ENCODE assay signal across 13 cellular contexts in the genomic region with DNA sequence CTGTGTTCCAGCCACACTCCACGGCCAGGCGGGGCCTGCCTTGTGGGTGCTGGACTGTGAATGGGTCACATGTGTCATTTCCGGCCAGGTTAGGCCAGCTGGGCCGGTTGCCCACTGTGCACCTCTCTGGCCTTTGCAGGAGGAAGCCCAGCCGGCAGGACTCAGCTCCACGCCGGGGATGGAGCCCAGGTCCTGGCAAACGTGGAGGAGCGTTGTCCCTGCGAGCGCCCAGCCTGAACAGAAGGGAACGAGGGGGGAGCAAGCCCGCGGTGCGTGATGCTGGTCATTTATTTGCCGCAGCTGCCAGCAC.
DNase-seq lines count a peak whose midpoint lies in the region; ATAC-seq and TF ChIP-seq lines count a peak whose summit lies in the region.
"Had no signal": no experiment of that assay in that cellular context is flagged by ENCODE, and none has a peak within 500 bp of the region (broad histone marks: within the 10 kb centered on the region; RNA-seq: fewer than 3 reads in every experiment).

No MANE protein-coding gene starts in this region.

- H3K27ac Mint-ChIP-seq in GM23338, result no peak overlapping the region
- H3K27ac Mint-ChIP-seq: activated naive CD4-positive, alpha-beta T cell treated with anti-CD3 and anti-CD28 coated beads, Interleukin-2, amount 50 U/mL, for 24 hours; T-helper 1 cell treated with Interleukin-12 subunit alpha and Interleukin-12 subunit beta and Interleukin-4 antibody, amounts not matched to agents 30 μg/mL and 1 μg/mL, for 36 hours had no signal

- H3K27me3 Mint-ChIP-seq in GM23338 (ENCODE audit: insufficient read depth, low read depth, poor library complexity), result peaks cover 3% of the 10 kb centered on the region

- no peaks in the 10 kb centered on the region; the same call in 1 of the 2 replicates for H4K20me1 ChIP-seq in GM23338 (replicated peaks; ENCODE audit: insufficient read depth)

- H3K4me2 ChIP-seq in GM23338, result peak overlapping the region; percentile 26; the same call in 1 of the 2 replicates

- WGBS in ovary, 3 donors, result 22 to 31% (median 23%) methylated on average over 15 to 16 of the region's 16 CpGs

- TF ChIP-seq CTCF in GM23338 (conservative IDR thresholded peaks at IDR 0.05; ENCODE audit: low read depth in 2 of 2) (no peak), right atrium auricular region (IDR thresholded peaks at IDR 0.05) (no peak), ovary (IDR thresholded peaks at IDR 0.05) (no peak)

- H3K4me1 Mint-ChIP-seq in GM23338, result peaks cover 27% of the 10 kb centered on the region
- H3K4me1 Mint-ChIP-seq: activated naive CD4-positive, alpha-beta T cell treated with anti-CD3 and anti-CD28 coated beads, Interleukin-2, amount 50 U/mL, for 24 hours had no signal

- no peak for TF ChIP-seq POLR2A in ovary (IDR thresholded peaks at IDR 0.05)

- no peaks in the 10 kb centered on the region for H3K9me2 ChIP-seq in GM23338 (ENCODE audit: insufficient read depth)

- 0 out of 2 replicates have a peak, but pooled peaks cover 10% of the 10 kb centered on the region for H3K4me1 ChIP-seq in GM23338 (ENCODE audit: insufficient read depth)
- peaks cover 0 to 32% of the 10 kb centered on the region in 2 donors for H3K4me1 ChIP-seq in right atrium auricular region
- peaks cover 9% of the 10 kb centered on the region for H3K4me1 ChIP-seq in ovary (ENCODE audit: insufficient read depth)

- DNase-seq in GM23338 (ENCODE audit: low spot score), result no peak
- peak; percentile 22 for DNase-seq in astrocyte of the hippocampus (ENCODE audit: low read depth, low spot score)
- DNase-seq in right atrium auricular region (ENCODE audit: low spot score), result no peak
- peak in 4 of 5 donors; percentile 36 to 65 (median 62) for DNase-seq in ovary
- DNase-seq in COR-L47 (lab: John Stamatoyannopoulos, UW), result no peak
- DNase-seq in stimulated activated naive CD4-positive, alpha-beta T cell treated with Interleukin-2 at 50 U/mL for 16 hours (lab: John Stamatoyannopoulos, UW), result no peak
- no peak for DNase-seq in cerebellar nuclear complex (lab: John Stamatoyannopoulos, UW)
- no peak for DNase-seq in NCI-H1092 treated with DMSO at 0.1 percent for 48 hours (lab: John Stamatoyannopoulos, UW)
- DNase-seq: activated CD4-positive, alpha-beta T cell treated with anti-CD3 and anti-CD28 coated beads for 1 hour; KG1; NCI-H1105 treated with DMSO at 0.1 percent for 48 hours had no signal

- H3K9me3 Mint-ChIP-seq in GM23338, result no peaks in the 10 kb centered on the region
- H3K9me3 Mint-ChIP-seq: activated naive CD4-positive, alpha-beta T cell treated with anti-CD3 and anti-CD28 coated beads, Interleukin-2, amount 50 U/mL, for 24 hours; T-helper 1 cell treated with Interleukin-12 subunit alpha and Interleukin-12 subunit beta and Interleukin-4 antibody, amounts not matched to agents 30 μg/mL and 1 μg/mL, for 36 hours had no signal

- H2AFZ ChIP-seq in GM23338, result no peak overlapping the region

- H3F3A ChIP-seq in GM23338 (replicated peaks; ENCODE audit: low read depth), result peaks cover 11% of the 10 kb centered on the region

- H3K9me3 ChIP-seq in right atrium auricular region (no peaks in the 10 kb centered on the region), ovary (no peaks in the 10 kb centered on the region)

- intact Hi-C loops in ovary (cut with DNase I), result loop anchor here in 3 of 4 donors (5.0 kb wide), 2 partner anchors 66 to 151 kb away; a partner anchor contains a TSS

- no peak overlapping the region for H3K4me3 ChIP-seq in GM23338
- H3K4me3 ChIP-seq in right atrium auricular region, result peak overlapping the region in 1 of 2 donors; percentile 22
- no peak overlapping the region for H3K4me3 ChIP-seq in ovary

- H3K27ac ChIP-seq in GM23338 (ENCODE audit: low read depth), result peak overlapping the region; percentile 55; the same call in 1 of the 2 replicates
- peak overlapping the region; percentile 50 to 59 for H3K27ac ChIP-seq in right atrium auricular region
- H3K27ac ChIP-seq in ovary, result peak overlapping the region in 1 of 2 donors; percentile 20

- ATAC-seq in GM23338, result peak; percentile 3

- no peaks in the 10 kb centered on the region for H3K36me3 ChIP-seq in GM23338 (ENCODE audit: insufficient read depth)
- no peaks in the 10 kb centered on the region for H3K36me3 ChIP-seq in right atrium auricular region
- no peaks in the 10 kb centered on the region for H3K36me3 ChIP-seq in ovary

- no peak overlapping the region for H3K4me3 Mint-ChIP-seq in GM23338
- H3K4me3 Mint-ChIP-seq: activated naive CD4-positive, alpha-beta T cell treated with anti-CD3 and anti-CD28 coated beads, Interleukin-2, amount 50 U/mL, for 24 hours; T-helper 1 cell treated with Interleukin-12 subunit alpha and Interleukin-12 subunit beta and Interleukin-4 antibody, amounts not matched to agents 30 μg/mL and 1 μg/mL, for 36 hours had no signal

- no peaks in the 10 kb centered on the region for H3K27me3 ChIP-seq in GM23338 (ENCODE audit: insufficient read depth)
- no peaks in the 10 kb centered on the region for H3K27me3 ChIP-seq in right atrium auricular region
- H3K27me3 ChIP-seq in ovary, result no peaks in the 10 kb centered on the region

- no peak for TF ChIP-seq EP300 in ovary (IDR thresholded peaks at IDR 0.05)

- peaks cover 3% of the 10 kb centered on the region; the same call in 1 of the 3 replicates for H3K36me3 Mint-ChIP-seq in GM23338 (ENCODE audit: low read depth)
- H3K36me3 Mint-ChIP-seq: activated naive CD4-positive, alpha-beta T cell treated with anti-CD3 and anti-CD28 coated beads, Interleukin-2, amount 50 U/mL, for 24 hours had no signal

- no peaks in the 10 kb centered on the region for H3K79me2 ChIP-seq in GM23338 (replicated peaks; ENCODE audit: insufficient read depth)

TF ChIP-seq in GM23338, 12 proteins besides CTCF, POLR2A, EP300 and RAD21 (continues in another document):
- TF ChIP-seq NANOG (IDR thresholded peaks at IDR 0.05; ENCODE audit: borderline replicate concordance), result no peak
- TF ChIP-seq JUNB (IDR thresholded peaks at IDR 0.05; ENCODE audit: unreplicated experiment), result no peak
- TF ChIP-seq CREB1 (CRISPR knock-in tag; IDR thresholded peaks at IDR 0.05; ENCODE audit: low read depth), result no peak
- TF ChIP-seq EZH2phosphoT487 (IDR thresholded peaks at IDR 0.05; ENCODE audit: unreplicated experiment), result no peak
- no peak for TF ChIP-seq STAT1 (IDR thresholded peaks at IDR 0.05; ENCODE audit: unreplicated experiment)
- TF ChIP-seq POLR2AphosphoS5 (IDR thresholded peaks at IDR 0.05; ENCODE audit: low read depth), result no peak
- TF ChIP-seq ZNF331 (CRISPR knock-in tag; IDR thresholded peaks at IDR 0.05; ENCODE audit: low read depth), result no peak
- TF ChIP-seq, protein P1, sequence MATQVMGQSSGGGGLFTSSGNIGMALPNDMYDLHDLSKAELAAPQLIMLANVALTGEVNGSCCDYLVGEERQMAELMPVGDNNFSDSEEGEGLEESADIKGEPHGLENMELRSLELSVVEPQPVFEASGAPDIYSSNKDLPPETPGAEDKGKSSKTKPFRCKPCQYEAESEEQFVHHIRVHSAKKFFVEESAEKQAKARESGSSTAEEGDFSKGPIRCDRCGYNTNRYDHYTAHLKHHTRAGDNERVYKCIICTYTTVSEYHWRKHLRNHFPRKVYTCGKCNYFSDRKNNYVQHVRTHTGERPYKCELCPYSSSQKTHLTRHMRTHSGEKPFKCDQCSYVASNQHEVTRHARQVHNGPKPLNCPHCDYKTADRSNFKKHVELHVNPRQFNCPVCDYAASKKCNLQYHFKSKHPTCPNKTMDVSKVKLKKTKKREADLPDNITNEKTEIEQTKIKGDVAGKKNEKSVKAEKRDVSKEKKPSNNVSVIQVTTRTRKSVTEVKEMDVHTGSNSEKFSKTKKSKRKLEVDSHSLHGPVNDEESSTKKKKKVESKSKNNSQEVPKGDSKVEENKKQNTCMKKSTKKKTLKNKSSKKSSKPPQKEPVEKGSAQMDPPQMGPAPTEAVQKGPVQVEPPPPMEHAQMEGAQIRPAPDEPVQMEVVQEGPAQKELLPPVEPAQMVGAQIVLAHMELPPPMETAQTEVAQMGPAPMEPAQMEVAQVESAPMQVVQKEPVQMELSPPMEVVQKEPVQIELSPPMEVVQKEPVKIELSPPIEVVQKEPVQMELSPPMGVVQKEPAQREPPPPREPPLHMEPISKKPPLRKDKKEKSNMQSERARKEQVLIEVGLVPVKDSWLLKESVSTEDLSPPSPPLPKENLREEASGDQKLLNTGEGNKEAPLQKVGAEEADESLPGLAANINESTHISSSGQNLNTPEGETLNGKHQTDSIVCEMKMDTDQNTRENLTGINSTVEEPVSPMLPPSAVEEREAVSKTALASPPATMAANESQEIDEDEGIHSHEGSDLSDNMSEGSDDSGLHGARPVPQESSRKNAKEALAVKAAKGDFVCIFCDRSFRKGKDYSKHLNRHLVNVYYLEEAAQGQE (IDR thresholded peaks at IDR 0.05; ENCODE audit: unreplicated experiment), result no peak
- no peak for TF ChIP-seq ZNF114 (CRISPR knock-in tag; IDR thresholded peaks at IDR 0.05)
- TF ChIP-seq EZH2 (IDR thresholded peaks at IDR 0.05; ENCODE audit: low read depth, unreplicated experiment), result no peak
- TF ChIP-seq, protein P2, sequence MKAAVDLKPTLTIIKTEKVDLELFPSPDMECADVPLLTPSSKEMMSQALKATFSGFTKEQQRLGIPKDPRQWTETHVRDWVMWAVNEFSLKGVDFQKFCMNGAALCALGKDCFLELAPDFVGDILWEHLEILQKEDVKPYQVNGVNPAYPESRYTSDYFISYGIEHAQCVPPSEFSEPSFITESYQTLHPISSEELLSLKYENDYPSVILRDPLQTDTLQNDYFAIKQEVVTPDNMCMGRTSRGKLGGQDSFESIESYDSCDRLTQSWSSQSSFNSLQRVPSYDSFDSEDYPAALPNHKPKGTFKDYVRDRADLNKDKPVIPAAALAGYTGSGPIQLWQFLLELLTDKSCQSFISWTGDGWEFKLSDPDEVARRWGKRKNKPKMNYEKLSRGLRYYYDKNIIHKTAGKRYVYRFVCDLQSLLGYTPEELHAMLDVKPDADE (IDR thresholded peaks at IDR 0.05), result no peak

Comparison
In these comparisons a context has a peak if more than half of its experiments do, and no peak if none do; other contexts are left out.
1. DNase-seq: peak in astrocyte of the hippocampus (single experiment) and ovary (4 of 5); none in GM23338 (single experiment), right atrium auricular region (single experiment), COR-L47 (single experiment), stimulated activated naive CD4-positive, alpha-beta T cell treated with Interleukin-2 at 50 U/mL for 16 hours (single experiment), cerebellar nuclear complex (0 of 2) and NCI-H1092 treated with DMSO at 0.1 percent for 48 hours (single experiment).